ENCODE assay signal across 25 cellular contexts in the genomic region with DNA sequence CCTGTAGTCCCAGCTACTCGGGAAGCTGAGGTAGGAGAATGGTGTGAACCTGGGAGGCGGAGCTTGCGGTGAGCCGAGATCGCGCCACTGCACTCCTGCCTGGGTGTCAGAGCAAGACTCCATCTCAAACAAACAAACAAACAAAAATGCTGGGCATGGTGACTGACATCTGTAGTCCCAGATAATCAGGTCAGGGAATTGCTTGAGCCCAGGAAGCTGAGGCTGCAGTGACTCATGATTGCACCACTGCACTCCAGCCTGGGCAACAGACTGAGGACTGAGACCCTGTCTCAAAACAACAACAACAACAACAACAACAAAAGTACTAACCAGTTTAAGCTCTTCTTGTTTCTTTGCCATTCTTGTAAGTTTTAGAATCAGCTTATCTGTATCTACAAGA.
DNase-seq lines count a peak whose midpoint lies in the region; ATAC-seq, FAIRE-seq and TF ChIP-seq lines count a peak whose summit lies in the region.
"Had no signal": no experiment of that assay in that cellular context is flagged by ENCODE, and none has a peak within 500 bp of the region (broad histone marks: within the 10 kb centered on the region; RNA-seq: fewer than 3 reads in every experiment).

No MANE protein-coding gene starts in this region.

- H2AFZ ChIP-seq in HepG2 (ENCODE audit: low read length): no peak overlapping the region
- H2AFZ ChIP-seq: parathyroid adenoma had no signal

- no peaks in the 10 kb centered on the region for H3K79me2 ChIP-seq in HepG2 (ENCODE audit: insufficient read depth, low read length)
- H3K79me2 ChIP-seq: parathyroid adenoma had no signal

- WGBS in HepG2 (ENCODE audit: low lambda C conversion rate): over 99% methylated on average over 6 of the region's 6 CpGs
- WGBS in right lobe of liver (ENCODE audit: insufficient coverage, low coverage, low lambda C conversion rate, missing lambda C conversion rate): 80% methylated on average over 1 of the region's 6 CpGs

- BruUV-seq in HepG2 (replicated peaks; lab: Mats Ljungman, UMichigan): no TSS peak

- POLR2A ChIA-PET in HepG2 (lab: Yijun Ruan, JAX): no interaction called here

- no peaks in the 10 kb centered on the region for H3K9me3 ChIP-seq in HepG2 (ENCODE audit: low read length)
- H3K9me3 ChIP-seq in right lobe of liver: no peaks in the 10 kb centered on the region
- H3K9me3 ChIP-seq: sigmoid colon had no signal

- TF ChIP-seq CTCF in HepG2 (CRISPR knock-in tag; IDR thresholded peaks at IDR 0.05) (no peak), right lobe of liver (IDR thresholded peaks at IDR 0.05) (no peak), foreskin keratinocyte (conservative IDR thresholded peaks at IDR 0.05) (no peak), GM13977 (IDR thresholded peaks at IDR 0.05; ENCODE audit: extremely low read depth, insufficient read depth, missing control alignments) (no peak)

- no peak for TF ChIP-seq RAD21 in HepG2 (CRISPR knock-in tag; IDR thresholded peaks at IDR 0.05)

- H3K4me1 ChIP-seq in HepG2 (ENCODE audit: insufficient read depth, low read length) (no peaks in the 10 kb centered on the region), right lobe of liver (no peaks in the 10 kb centered on the region), foreskin keratinocyte (no peaks in the 10 kb centered on the region)
- H3K4me1 ChIP-seq: gastroesophageal sphincter, parathyroid adenoma, sigmoid colon had no signal

- DNase-seq in HepG2 (ENCODE audit: low spot score) (no peak), right lobe of liver (no peak), amniotic epithelial cell (ENCODE audit: low read depth) (peak; percentile 59), foreskin keratinocyte (peak in 1 of 2 donors; percentile 7), GM13977 (ENCODE audit: low spot score) (no peak), KG1 (lab: John Stamatoyannopoulos, UW) (no peak), NCI-H2107 (lab: John Stamatoyannopoulos, UW) (no peak)
- no peak for DNase-seq in stimulated activated CD8-positive, alpha-beta memory T cell treated with anti-CD3 and anti-CD28 coated beads, Interleukin-4, amount 100 ng/mL, for 48 hours
- DNase-seq: activated CD4-positive, alpha-beta T cell treated with anti-CD3 and anti-CD28 coated beads, Interleukin-2, amount 50 U/mL, for 48 hours; activated CD4-positive, CD25-positive, alpha-beta regulatory T cell; AML-193; CD8-positive, alpha-beta T cell; GOT3; NCI-H1105; NCI-H2029 treated with DMSO at 0.1 percent for 48 hours; NCI-H226; NCI-H748 treated with DMSO at 0.1 percent for 48 hours; sigmoid colon; stimulated activated CD4-positive, alpha-beta T cell treated with anti-CD3 and anti-CD28 coated beads, Interleukin-15, amount 100 ng/mL, for 24 hours; transverse colon had no signal

- H3K27ac ChIP-seq in HepG2 (ENCODE audit: extremely low read length, insufficient read depth, low read length): no peak overlapping the region
- no peak overlapping the region for H3K27ac ChIP-seq in right lobe of liver
- H3K27ac ChIP-seq in foreskin keratinocyte: no peak overlapping the region
- H3K27ac ChIP-seq: gastroesophageal sphincter, parathyroid adenoma, sigmoid colon, transverse colon had no signal

- no peaks in the 10 kb centered on the region; a peak in 1 of 5 replicates for H3K36me3 ChIP-seq in HepG2 (replicated peaks in 1 of 2; ENCODE audit: control insufficient read depth in 1 of 2, insufficient read depth in 2 of 2, low read length in 2 of 2)
- H3K36me3 ChIP-seq in right lobe of liver: no peaks in the 10 kb centered on the region
- H3K36me3 ChIP-seq: gastroesophageal sphincter, sigmoid colon, transverse colon had no signal

- TF ChIP-seq POLR2A in HepG2 (IDR thresholded peaks at IDR 0.05; ENCODE audit: insufficient read depth in 1 of 2, low read depth in 2 of 2, low read length in 2 of 2) (no peak), right lobe of liver (IDR thresholded peaks at IDR 0.05) (no peak)

- intact Hi-C loops in HepG2 (cut with micrococcal nuclease; ENCODE audit: unreplicated experiment) (loop anchor here (5.0 kb wide), 1 partner anchor 107 kb away; no protein-coding TSS in a partner anchor), right lobe of liver (cut with DNase I) (no loop called here)

- ATAC-seq in HepG2 (no peak), right lobe of liver (no peak), foreskin keratinocyte (peak; percentile 44)
- ATAC-seq: CD8-positive, alpha-beta T cell; gastroesophageal sphincter; Right ventricle myocardium inferior had no signal

- H3K27me3 ChIP-seq in HepG2 (ENCODE audit: control insufficient read depth in 1 of 2, insufficient read depth in 2 of 2, low read length in 2 of 2) (no peaks in the 10 kb centered on the region), right lobe of liver (no peaks in the 10 kb centered on the region), foreskin keratinocyte (no peaks in the 10 kb centered on the region)
- H3K27me3 ChIP-seq: gastroesophageal sphincter, sigmoid colon, transverse colon had no signal

- no peak for FAIRE-seq in HepG2 (lab: Jason Lieb, UNC)
- FAIRE-seq: astrocyte, islet of Langerhans had no signal

- no peak overlapping the region for H3K9ac ChIP-seq in HepG2 (ENCODE audit: insufficient read depth, low read depth, low read length)
- H3K9ac ChIP-seq: parathyroid adenoma had no signal

- TF ChIP-seq EP300 in HepG2 (IDR thresholded peaks at IDR 0.05; ENCODE audit: low read depth in 2 of 2, low read length in 2 of 2) (no peak), HepG2 (CRISPR knock-in tag; IDR thresholded peaks at IDR 0.05; ENCODE audit: borderline replicate concordance) (no peak)

- H4K20me1 ChIP-seq in HepG2 (ENCODE audit: insufficient read depth, low read length): no peaks in the 10 kb centered on the region

- CTCF ChIA-PET in HepG2 (lab: Yijun Ruan, JAX; ENCODE audit: low intra/inter-chr PET ratio, low total read pairs): no interaction called here

- H3K4me3 ChIP-seq in HepG2 (replicated peaks in 1 of 3; ENCODE audit: insufficient read depth in 1 of 3, low read depth in 2 of 3, low read length in 3 of 3): no peak overlapping the region
- no peak overlapping the region for H3K4me3 ChIP-seq in right lobe of liver
- H3K4me3 ChIP-seq: gastroesophageal sphincter, sigmoid colon, transverse colon had no signal

- in situ Hi-C loops in HepG2 (cut with HindIII; ENCODE audit: extremely low pct_ligation_motif_present, low pct_unique_long_range_greater_than_20kb) (no loop called here), GM13977 (cut with MboI; ENCODE audit: low pct_unique_long_range_greater_than_20kb, low sequenced_read_pairs, unreplicated experiment) (no loop called here)

- no peak overlapping the region for H3K4me2 ChIP-seq in HepG2 (ENCODE audit: low read depth, low read length)

TF ChIP-seq in HepG2, 621 proteins besides CTCF, POLR2A, EP300 and RAD21:
- TF ChIP-seq FOSL2 (CRISPR knock-in tag; IDR thresholded peaks at IDR 0.05) (peak; percentile 70), CEBPB (IDR thresholded peaks at IDR 0.05; ENCODE audit: borderline replicate concordance, low read depth, low read length) (0 out of 2 replicates have a peak, but pooled peaks have one; percentile 44), ZMYM4 (CRISPR knock-in tag; IDR thresholded peaks at IDR 0.05) (no peak), FOXP1 (IDR thresholded peaks at IDR 0.05) (no peak), FOXP1 (CRISPR knock-in tag; IDR thresholded peaks at IDR 0.05) (peak; percentile 31; the same call in 1 of the 2 replicates)
- TF ChIP-seq, protein P1, sequence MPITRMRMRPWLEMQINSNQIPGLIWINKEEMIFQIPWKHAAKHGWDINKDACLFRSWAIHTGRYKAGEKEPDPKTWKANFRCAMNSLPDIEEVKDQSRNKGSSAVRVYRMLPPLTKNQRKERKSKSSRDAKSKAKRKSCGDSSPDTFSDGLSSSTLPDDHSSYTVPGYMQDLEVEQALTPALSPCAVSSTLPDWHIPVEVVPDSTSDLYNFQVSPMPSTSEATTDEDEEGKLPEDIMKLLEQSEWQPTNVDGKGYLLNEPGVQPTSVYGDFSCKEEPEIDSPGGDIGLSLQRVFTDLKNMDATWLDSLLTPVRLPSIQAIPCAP (CRISPR knock-in tag; IDR thresholded peaks at IDR 0.05; ENCODE audit: low read depth): no peak
